Comparison of ENCODE assay signal across 9 cellular contexts in the genomic region with DNA sequence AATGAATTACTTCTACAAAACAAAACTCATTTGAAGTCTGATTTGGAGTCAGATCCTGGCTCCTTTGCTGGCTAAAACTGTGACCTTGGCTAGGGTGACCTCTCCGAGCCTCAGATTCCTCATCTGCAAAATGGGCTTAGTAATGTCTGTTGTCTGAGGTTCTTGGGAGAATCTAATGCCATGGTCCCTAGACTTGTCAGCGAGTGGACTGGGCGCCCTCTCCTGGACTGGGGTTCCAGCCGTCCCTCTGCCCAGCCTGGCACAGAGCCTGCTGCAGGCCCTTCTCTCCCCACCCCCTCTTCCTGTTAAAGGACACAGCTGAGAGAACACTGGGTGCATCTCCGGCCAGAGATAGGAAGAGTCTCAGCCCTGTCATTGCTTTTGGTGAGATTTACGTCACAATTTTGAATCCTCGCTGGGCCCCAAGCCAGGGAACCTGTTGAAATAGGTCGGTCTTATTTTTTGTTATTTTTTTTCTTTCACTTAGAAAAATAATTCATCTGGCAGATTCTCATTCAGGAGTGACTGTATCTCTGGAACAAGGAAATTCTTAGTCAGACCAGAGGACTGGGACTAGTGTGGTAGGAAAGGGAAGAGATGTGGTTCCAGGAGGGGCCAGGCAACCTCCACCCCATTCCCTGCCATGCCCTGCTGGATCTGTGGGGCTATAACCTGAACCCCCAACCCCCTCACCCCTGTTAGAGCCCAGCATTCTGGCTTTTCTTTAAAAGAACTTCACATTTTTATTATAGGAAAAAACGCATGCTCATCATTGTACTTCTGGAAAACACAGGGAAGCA. TPM values are rescaled to one million over a fixed set of nuclear protein-coding genes. Genes with fewer than 3 reads are reported as not detected.
DNase-seq lines count a peak whose midpoint lies in the region; ATAC-seq, FAIRE-seq and TF ChIP-seq lines count a peak whose summit lies in the region.
"Had no signal": no experiment of that assay in that cellular context is flagged by ENCODE, and none has a peak within 500 bp of the region (broad histone marks: within the 10 kb centered on the region; RNA-seq: fewer than 3 reads in every experiment).

No MANE protein-coding gene starts in this region.

- H3K4me2 ChIP-seq in MM.1S (ENCODE audit: low read depth, low read length) (no peak overlapping the region), HepG2 (ENCODE audit: low read depth, low read length) (no peak overlapping the region)

- no peaks in the 10 kb centered on the region for H3K4me1 ChIP-seq in MM.1S (ENCODE audit: low read length)
- peaks cover 7% of the 10 kb centered on the region for H3K4me1 ChIP-seq in body of pancreas
- no peaks in the 10 kb centered on the region for H3K4me1 ChIP-seq in HepG2 (ENCODE audit: insufficient read depth, low read length)
- peaks cover 4 to 22% of the 10 kb centered on the region in 2 donors for H3K4me1 ChIP-seq in thyroid gland

- in situ Hi-C loops in HepG2 (cut with HindIII; ENCODE audit: extremely low pct_ligation_motif_present, low pct_unique_long_range_greater_than_20kb): no loop called here

- 66 to 82% methylated on average over 7 to 9 of the region's 9 CpGs for WGBS in body of pancreas, 2 donors
- WGBS in HepG2 (ENCODE audit: low lambda C conversion rate): 90% methylated on average over 9 of the region's 9 CpGs
- WGBS in thyroid gland, 2 donors: 59 to 66% methylated on average over 9 of the region's 9 CpGs

- H3K9me3 ChIP-seq in MM.1S (replicated peaks; ENCODE audit: insufficient read depth, low read length) (no peaks in the 10 kb centered on the region), body of pancreas (no peaks in the 10 kb centered on the region), HepG2 (ENCODE audit: low read length) (no peaks in the 10 kb centered on the region), thyroid gland (no peaks in the 10 kb centered on the region)

- ATAC-seq in body of pancreas (peak; percentile 20), HepG2 (peak; percentile 69)

- H4K20me1 ChIP-seq in MM.1S (ENCODE audit: insufficient read depth, low read length) (no peaks in the 10 kb centered on the region), HepG2 (ENCODE audit: insufficient read depth, low read length) (no peaks in the 10 kb centered on the region)

- no peak overlapping the region for H2AFZ ChIP-seq in MM.1S (ENCODE audit: low read length)
- H2AFZ ChIP-seq in HepG2 (ENCODE audit: low read length): no peak overlapping the region

- H3K27ac ChIP-seq in MM.1S (ENCODE audit: low read length) (no peak overlapping the region), body of pancreas (peak overlapping the region in 2 of 4 donors; percentile 23 to 34), HepG2 (ENCODE audit: extremely low read length, insufficient read depth, low read length) (no peak overlapping the region), thyroid gland (peak overlapping the region; percentile 28 to 86 (median 82))

- H3K79me2 ChIP-seq in MM.1S (ENCODE audit: low read length): peaks cover 26% of the 10 kb centered on the region; the same call in 1 of the 2 replicates
- H3K79me2 ChIP-seq in HepG2 (ENCODE audit: insufficient read depth, low read length): no peaks in the 10 kb centered on the region

- POLR2A ChIA-PET in HepG2 (lab: Yijun Ruan, JAX): interaction anchor here (1.3 kb wide), 1 partner anchor 196 kb away, joined by 3 read pairs; no protein-coding TSS in a partner anchor

- TF ChIP-seq EP300 in HepG2 (IDR thresholded peaks at IDR 0.05; ENCODE audit: low read depth in 2 of 2, low read length in 2 of 2): no peak
- no peak for TF ChIP-seq EP300 in HepG2 (CRISPR knock-in tag; IDR thresholded peaks at IDR 0.05; ENCODE audit: borderline replicate concordance)

- CTCF ChIA-PET in HepG2 (lab: Yijun Ruan, JAX; ENCODE audit: low intra/inter-chr PET ratio, low total read pairs): interaction anchor here (1.4 to 1.9 kb wide), 2 partner anchors 196 to 198 kb away, joined by 5 to 10 read pairs; no protein-coding TSS in a partner anchor

- TF ChIP-seq RAD21 in HepG2 (CRISPR knock-in tag; IDR thresholded peaks at IDR 0.05): 0 out of 2 replicates have a peak, but pooled peaks have one; percentile 30

- intact Hi-C loops in body of pancreas (cut with DNase I) (no loop called here), HepG2 (cut with micrococcal nuclease; ENCODE audit: unreplicated experiment) (no loop called here), thyroid gland (cut with DNase I) (no loop called here)

- peak; percentile 13 for DNase-seq in stimulated activated CD4-positive, alpha-beta T cell treated with anti-CD3 and anti-CD28 coated beads, Interleukin-12 subunit alpha, Interleukin-12 subunit beta, amount 100 ng/mL, for 4 hours
- no peak for DNase-seq in stimulated activated CD4-positive, alpha-beta T cell treated with anti-CD3 and anti-CD28 coated beads, Interleukin-1b, Interleukin-23, amount 100 ng/mL, for 48 hours
- no peak for DNase-seq in MM.1S
- DNase-seq in body of pancreas: peak; percentile 41 to 76 (median 52)
- DNase-seq in HepG2 (ENCODE audit: low spot score): peak; percentile 27
- DNase-seq in thyroid gland: peak; percentile 65 to 66
- no peak for DNase-seq in NCI-H510A (lab: John Stamatoyannopoulos, UW)
- no peak for DNase-seq in frontal cortex (ENCODE audit: low spot score in 2 of 2)

- no peak for FAIRE-seq in HepG2 (lab: Jason Lieb, UNC)
- FAIRE-seq in frontal cortex (lab: Jason Lieb, UNC): no peak
- FAIRE-seq: colon had no signal

- peaks cover 3% of the 10 kb centered on the region; the same call in 1 of the 2 replicates for H3K36me3 ChIP-seq in MM.1S (replicated peaks; ENCODE audit: insufficient read depth, low read length)
- peaks cover 4% of the 10 kb centered on the region in 2 donors for H3K36me3 ChIP-seq in body of pancreas (replicated peaks in 1 of 2; ENCODE audit: insufficient read depth in 1 of 2, low read depth in 2 of 2)
- peaks cover 20 to 54% of the 10 kb centered on the region in 2 experiments; a peak in 4 of 5 replicates for H3K36me3 ChIP-seq in HepG2 (replicated peaks in 1 of 2; ENCODE audit: control insufficient read depth in 1 of 2, insufficient read depth in 2 of 2, low read length in 2 of 2)
- peaks cover 17 to 26% of the 10 kb centered on the region in 2 donors for H3K36me3 ChIP-seq in thyroid gland

- H3K27me3 ChIP-seq in MM.1S (replicated peaks; ENCODE audit: insufficient read depth, low read length) (no peaks in the 10 kb centered on the region), body of pancreas (no peaks in the 10 kb centered on the region), HepG2 (ENCODE audit: control insufficient read depth in 1 of 2, insufficient read depth in 2 of 2, low read length in 2 of 2) (no peaks in the 10 kb centered on the region), thyroid gland (no peaks in the 10 kb centered on the region)

- no peak overlapping the region for H3K4me3 ChIP-seq in MM.1S (ENCODE audit: low read length)
- no peak overlapping the region for H3K4me3 ChIP-seq in body of pancreas
- H3K4me3 ChIP-seq in HepG2 (replicated peaks in 1 of 3; ENCODE audit: insufficient read depth in 1 of 3, low read depth in 2 of 3, low read length in 3 of 3): no peak overlapping the region
- H3K4me3 ChIP-seq in thyroid gland (replicated peaks in 1 of 3): no peak overlapping the region

- TF ChIP-seq POLR2A in body of pancreas (IDR thresholded peaks at IDR 0.05): no peak
- TF ChIP-seq POLR2A in HepG2 (IDR thresholded peaks at IDR 0.05; ENCODE audit: insufficient read depth in 1 of 2, low read depth in 2 of 2, low read length in 2 of 2): no peak
- no peak for TF ChIP-seq POLR2A in thyroid gland (IDR thresholded peaks at IDR 0.05)

- no peaks in the 10 kb centered on the region for H3K9me2 ChIP-seq in MM.1S (replicated peaks; ENCODE audit: insufficient read depth, low read length)

- H3K9ac ChIP-seq in MM.1S (ENCODE audit: low read length) (no peak overlapping the region), HepG2 (ENCODE audit: insufficient read depth, low read depth, low read length) (no peak overlapping the region)

- TF ChIP-seq CTCF in MM.1S (IDR thresholded peaks at IDR 0.05; ENCODE audit: low read length): peak; percentile 9
- TF ChIP-seq CTCF in body of pancreas (IDR thresholded peaks at IDR 0.05): peak in 2 of 7 experiments; percentile 14 to 31
- TF ChIP-seq CTCF in HepG2 (CRISPR knock-in tag; IDR thresholded peaks at IDR 0.05): peak; percentile 62
- peak in 4 of 6 experiments; percentile 24 to 46 (median 30) for TF ChIP-seq CTCF in thyroid gland (IDR thresholded peaks at IDR 0.05)

- BruUV-seq in HepG2 (replicated peaks; lab: Mats Ljungman, UMichigan): no TSS peak

- no peaks in the 10 kb centered on the region for H3F3A ChIP-seq in MM.1S (ENCODE audit: insufficient read depth, low read length)

RNA-seq across cellular contexts. Expression of a gene that starts 48.2 kb away (rescaled TPM):
- total RNA-seq in body of pancreas (10 to 100 TPM in 1 of 2 donors, 1 to 10 TPM in 1; 7.3 to 11.4 TPM), HepG2 (2016; rRNA removed; fragmentation: Illumina TruSeq; extraction: Trizol) (83.6 and 107 TPM in 2 replicates), thyroid gland (10 to 100 TPM; 27.2 to 46.7 (median 42.9) TPM), frontal cortex (33.8 TPM)
- total RNA-seq in HepG2 (2016; cell fraction: cytosol; rRNA removed; fragmentation: Illumina TruSeq; extraction: Trizol; ENCODE audit: low read depth): 33.3 and 37.4 TPM in 2 replicates
- total RNA-seq in HepG2 (2016; cell fraction: insoluble cytoplasmic fraction; rRNA removed; fragmentation: Illumina TruSeq; extraction: Trizol): 76.9 and 117 TPM in 2 replicates
- total RNA-seq in HepG2 (2016; cell fraction: membrane; rRNA removed; fragmentation: Illumina TruSeq; extraction: Trizol): 30.1 and 30.8 TPM in 2 replicates
- total RNA-seq in HepG2 (2016; cell fraction: nucleus; rRNA removed; fragmentation: Illumina TruSeq; extraction: Trizol): 29.9 and 31.6 TPM in 2 replicates
- polyA plus RNA-seq in HepG2 (2011; rRNA removed): 60.0 and 61.2 TPM in 2 replicates
- 63.1 and 67.2 TPM in 2 replicates for polyA plus RNA-seq in HepG2 (2011; cell fraction: cytosol; rRNA removed)
- polyA plus RNA-seq in HepG2 (2011; cell fraction: nucleus; rRNA removed): 19.5 and 21.3 TPM in 2 replicates
- 45.5 and 54.3 TPM in 2 replicates for polyA plus RNA-seq in HepG2 (2012)
- 32.2 and 38.5 TPM in 2 replicates for polyA plus RNA-seq in HepG2 (2016; cell fraction: cytosol; fragmentation: Illumina TruSeq; extraction: Trizol; ENCODE audit: low read depth)
- polyA plus RNA-seq in HepG2 (2016; cell fraction: insoluble cytoplasmic fraction; fragmentation: Illumina TruSeq; extraction: Trizol; ENCODE audit: low read depth): 125 and 151 TPM in 2 replicates
- polyA plus RNA-seq in HepG2 (2016; cell fraction: membrane; fragmentation: Illumina TruSeq; extraction: Trizol; ENCODE audit: low read depth): 30.7 and 36.9 TPM in 2 replicates
- polyA plus RNA-seq in HepG2 (2016; cell fraction: nucleus; fragmentation: Illumina TruSeq; extraction: Trizol; ENCODE audit: insufficient read depth, low read depth): 58.3 and 63.6 TPM in 2 replicates
- 31.1 and 88.5 TPM in 2 replicates for polyA minus RNA-seq in HepG2 (2011; rRNA and poly(A)+ RNA removed; ENCODE audit: low replicate concordance)
- polyA minus RNA-seq in HepG2 (2011; cell fraction: cytosol; rRNA and poly(A)+ RNA removed): 12.4 and 13.4 TPM in 2 replicates
- 6.7 and 7.5 TPM in 2 replicates for polyA minus RNA-seq in HepG2 (2011; cell fraction: nucleus; rRNA and poly(A)+ RNA removed)

Comparison
In these comparisons a context has a peak if more than half of its experiments do, and no peak if none do; other contexts are left out.
1. DNase-seq: peak in stimulated activated CD4-positive, alpha-beta T cell treated with anti-CD3 and anti-CD28 coated beads, Interleukin-12 subunit alpha, Interleukin-12 subunit beta, amount 100 ng/mL, for 4 hours (single experiment), body of pancreas (4 of 4), HepG2 (single experiment) and thyroid gland (2 of 2); none in stimulated activated CD4-positive, alpha-beta T cell treated with anti-CD3 and anti-CD28 coated beads, Interleukin-1b, Interleukin-23, amount 100 ng/mL, for 48 hours (single experiment), MM.1S (single experiment), NCI-H510A (single experiment) and frontal cortex (0 of 2).
2. H3K27ac ChIP-seq: peak in thyroid gland (3 of 3); none in MM.1S (single experiment) and HepG2 (single experiment).